9 cellular contexts compared by ENCODE assay signal in genomic region chr12:97275261-97276197, GRCh38.
A peak's percentile ranks its signal among the peaks of the same experiment; 100 is the strongest.
DNase-seq lines count a peak whose midpoint lies in the region; ATAC-seq lines count a peak whose summit lies in the region.
"Had no signal": no experiment of that assay in that cellular context is flagged by ENCODE, and none has a peak within 500 bp of the region (broad histone marks: within the 10 kb centered on the region; RNA-seq: fewer than 3 reads in every experiment).

No MANE protein-coding gene starts in this region.

- peak; percentile 71 for DNase-seq in NCI-H1048 (lab: John Stamatoyannopoulos, UW)
- DNase-seq in cerebellar cortex (ENCODE audit: low spot score): peak; percentile 26
- DNase-seq in medulla oblongata (ENCODE audit: extremely low spot score): peak; percentile 89
- DNase-seq in substantia nigra (lab: John Stamatoyannopoulos, UW): peak; percentile 3 to 89 (median 67)
- DNase-seq in SW 1271 (lab: John Stamatoyannopoulos, UW): no peak
- DNase-seq in NCI-H2171 treated with DMSO at 0.1 percent for 48 hours (lab: John Stamatoyannopoulos, UW): no peak
- DNase-seq in activated CD8-positive, alpha-beta memory T cell treated with anti-CD3 and anti-CD28 coated beads, Interleukin-2, amount 50 U/mL, for 48 hours: no peak
- DNase-seq: MV-4-11 had no signal

- no peak for ATAC-seq in GM18858 (IDR thresholded peaks at IDR 0.05; ENCODE audit: unreplicated experiment)

- H3K27ac ChIP-seq in substantia nigra (ENCODE audit: low read depth, low read length, poor library complexity, severe bottlenecking): no peak overlapping the region

Comparison
In these comparisons a context has a peak if more than half of its experiments do, and no peak if none do; other contexts are left out.
1. DNase-seq: peak in NCI-H1048 (single experiment), cerebellar cortex (single experiment), medulla oblongata (single experiment) and substantia nigra (49 of 49); none in SW 1271 (0 of 2), NCI-H2171 treated with DMSO at 0.1 percent for 48 hours (single experiment) and activated CD8-positive, alpha-beta memory T cell treated with anti-CD3 and anti-CD28 coated beads, Interleukin-2, amount 50 U/mL, for 48 hours (single experiment).